1 cellular context compared by ENCODE assay signal in the genomic region with DNA sequence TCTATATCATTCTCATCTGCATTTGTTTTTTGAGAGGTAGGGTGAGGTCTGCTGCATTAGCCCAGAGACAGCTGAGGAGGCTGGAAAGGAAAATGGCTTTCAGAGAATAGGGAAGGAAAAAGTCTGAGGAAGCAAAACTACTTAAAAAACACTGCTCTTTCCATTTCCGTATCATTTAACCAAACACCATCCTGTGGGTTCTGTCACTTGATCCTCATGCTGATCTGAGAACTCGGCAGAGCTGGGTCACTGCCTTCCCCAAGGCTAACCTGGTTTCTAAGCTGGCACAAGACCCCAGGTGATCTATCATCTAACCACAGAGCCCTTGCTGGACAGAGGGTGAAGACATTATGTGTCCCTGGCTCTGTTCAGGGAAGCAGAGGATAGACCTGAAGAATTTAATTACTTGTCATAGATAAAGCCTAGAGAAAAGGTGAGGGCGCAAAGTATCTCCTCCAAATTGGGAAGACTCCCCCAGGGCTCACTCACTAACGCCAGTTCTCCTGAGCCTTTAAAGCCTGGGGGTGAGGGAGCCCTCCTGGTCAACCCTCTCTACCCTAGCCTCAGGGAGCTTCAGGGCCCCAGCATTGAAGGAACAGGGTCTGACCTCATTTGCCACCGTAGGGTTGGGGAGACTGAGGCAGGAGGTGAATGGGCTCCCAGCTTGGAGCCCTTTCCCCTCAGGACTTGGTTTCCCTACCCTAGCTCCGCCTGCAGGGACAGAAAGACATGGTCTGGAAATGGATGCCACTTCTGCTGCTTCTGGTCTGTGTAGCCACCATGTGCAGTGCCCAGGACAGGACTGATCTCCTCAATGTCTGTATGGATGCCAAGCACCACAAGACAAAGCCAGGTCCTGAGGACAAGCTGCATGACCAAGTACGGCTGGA.
TF ChIP-seq lines count a peak whose summit lies in the region.

No MANE protein-coding gene starts in this region.

TF ChIP-seq in HepG2, 621 proteins besides CTCF, POLR2A, EP300 and RAD21:
- TF ChIP-seq ZNF446 (CRISPR knock-in tag; IDR thresholded peaks at IDR 0.05), result no peak
- TF ChIP-seq MED8 (CRISPR knock-in tag; IDR thresholded peaks at IDR 0.05; ENCODE audit: insufficient replicate concordance), result no peak
- no peak for TF ChIP-seq BORCS8-MEF2B (CRISPR knock-in tag; IDR thresholded peaks at IDR 0.05)
- TF ChIP-seq KDM3A (CRISPR knock-in tag; IDR thresholded peaks at IDR 0.05; ENCODE audit: low read depth), result no peak
- TF ChIP-seq RARA (CRISPR knock-in tag; IDR thresholded peaks at IDR 0.05), result no peak
- TF ChIP-seq MIXL1 (CRISPR knock-in tag; IDR thresholded peaks at IDR 0.05), result no peak
- TF ChIP-seq, protein P1, sequence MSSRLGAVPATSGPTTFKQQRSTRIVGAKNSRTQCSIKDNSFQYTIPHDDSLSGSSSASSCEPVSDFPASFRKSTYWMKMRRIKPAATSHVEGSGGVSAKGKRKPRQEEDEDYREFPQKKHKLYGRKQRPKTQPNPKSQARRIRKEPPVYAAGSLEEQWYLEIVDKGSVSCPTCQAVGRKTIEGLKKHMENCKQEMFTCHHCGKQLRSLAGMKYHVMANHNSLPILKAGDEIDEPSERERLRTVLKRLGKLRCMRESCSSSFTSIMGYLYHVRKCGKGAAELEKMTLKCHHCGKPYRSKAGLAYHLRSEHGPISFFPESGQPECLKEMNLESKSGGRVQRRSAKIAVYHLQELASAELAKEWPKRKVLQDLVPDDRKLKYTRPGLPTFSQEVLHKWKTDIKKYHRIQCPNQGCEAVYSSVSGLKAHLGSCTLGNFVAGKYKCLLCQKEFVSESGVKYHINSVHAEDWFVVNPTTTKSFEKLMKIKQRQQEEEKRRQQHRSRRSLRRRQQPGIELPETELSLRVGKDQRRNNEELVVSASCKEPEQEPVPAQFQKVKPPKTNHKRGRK (CRISPR knock-in tag; IDR thresholded peaks at IDR 0.05), result no peak
- TF ChIP-seq, protein P2, sequence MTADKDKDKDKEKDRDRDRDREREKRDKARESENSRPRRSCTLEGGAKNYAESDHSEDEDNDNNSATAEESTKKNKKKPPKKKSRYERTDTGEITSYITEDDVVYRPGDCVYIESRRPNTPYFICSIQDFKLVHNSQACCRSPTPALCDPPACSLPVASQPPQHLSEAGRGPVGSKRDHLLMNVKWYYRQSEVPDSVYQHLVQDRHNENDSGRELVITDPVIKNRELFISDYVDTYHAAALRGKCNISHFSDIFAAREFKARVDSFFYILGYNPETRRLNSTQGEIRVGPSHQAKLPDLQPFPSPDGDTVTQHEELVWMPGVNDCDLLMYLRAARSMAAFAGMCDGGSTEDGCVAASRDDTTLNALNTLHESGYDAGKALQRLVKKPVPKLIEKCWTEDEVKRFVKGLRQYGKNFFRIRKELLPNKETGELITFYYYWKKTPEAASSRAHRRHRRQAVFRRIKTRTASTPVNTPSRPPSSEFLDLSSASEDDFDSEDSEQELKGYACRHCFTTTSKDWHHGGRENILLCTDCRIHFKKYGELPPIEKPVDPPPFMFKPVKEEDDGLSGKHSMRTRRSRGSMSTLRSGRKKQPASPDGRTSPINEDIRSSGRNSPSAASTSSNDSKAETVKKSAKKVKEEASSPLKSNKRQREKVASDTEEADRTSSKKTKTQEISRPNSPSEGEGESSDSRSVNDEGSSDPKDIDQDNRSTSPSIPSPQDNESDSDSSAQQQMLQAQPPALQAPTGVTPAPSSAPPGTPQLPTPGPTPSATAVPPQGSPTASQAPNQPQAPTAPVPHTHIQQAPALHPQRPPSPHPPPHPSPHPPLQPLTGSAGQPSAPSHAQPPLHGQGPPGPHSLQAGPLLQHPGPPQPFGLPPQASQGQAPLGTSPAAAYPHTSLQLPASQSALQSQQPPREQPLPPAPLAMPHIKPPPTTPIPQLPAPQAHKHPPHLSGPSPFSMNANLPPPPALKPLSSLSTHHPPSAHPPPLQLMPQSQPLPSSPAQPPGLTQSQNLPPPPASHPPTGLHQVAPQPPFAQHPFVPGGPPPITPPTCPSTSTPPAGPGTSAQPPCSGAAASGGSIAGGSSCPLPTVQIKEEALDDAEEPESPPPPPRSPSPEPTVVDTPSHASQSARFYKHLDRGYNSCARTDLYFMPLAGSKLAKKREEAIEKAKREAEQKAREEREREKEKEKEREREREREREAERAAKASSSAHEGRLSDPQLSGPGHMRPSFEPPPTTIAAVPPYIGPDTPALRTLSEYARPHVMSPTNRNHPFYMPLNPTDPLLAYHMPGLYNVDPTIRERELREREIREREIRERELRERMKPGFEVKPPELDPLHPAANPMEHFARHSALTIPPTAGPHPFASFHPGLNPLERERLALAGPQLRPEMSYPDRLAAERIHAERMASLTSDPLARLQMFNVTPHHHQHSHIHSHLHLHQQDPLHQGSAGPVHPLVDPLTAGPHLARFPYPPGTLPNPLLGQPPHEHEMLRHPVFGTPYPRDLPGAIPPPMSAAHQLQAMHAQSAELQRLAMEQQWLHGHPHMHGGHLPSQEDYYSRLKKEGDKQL (CRISPR knock-in tag; IDR thresholded peaks at IDR 0.05; ENCODE audit: low read depth), result no peak
- TF ChIP-seq ZNF292 (CRISPR knock-in tag; IDR thresholded peaks at IDR 0.05; ENCODE audit: borderline replicate concordance, low read depth), result no peak
- no peak for TF ChIP-seq ZNF335 (CRISPR knock-in tag; IDR thresholded peaks at IDR 0.05)
- no peak for TF ChIP-seq HDAC2 (CRISPR knock-in tag; IDR thresholded peaks at IDR 0.05)
- no peak for TF ChIP-seq NKX3-1 (CRISPR knock-in tag; IDR thresholded peaks at IDR 0.05)
- no peak for TF ChIP-seq ZNF451 (CRISPR knock-in tag; IDR thresholded peaks at IDR 0.05)
- no peak for TF ChIP-seq ZNF329 (CRISPR knock-in tag; IDR thresholded peaks at IDR 0.05; ENCODE audit: low read depth)
